18 cellular contexts compared by ENCODE assay signal in the genomic region with DNA sequence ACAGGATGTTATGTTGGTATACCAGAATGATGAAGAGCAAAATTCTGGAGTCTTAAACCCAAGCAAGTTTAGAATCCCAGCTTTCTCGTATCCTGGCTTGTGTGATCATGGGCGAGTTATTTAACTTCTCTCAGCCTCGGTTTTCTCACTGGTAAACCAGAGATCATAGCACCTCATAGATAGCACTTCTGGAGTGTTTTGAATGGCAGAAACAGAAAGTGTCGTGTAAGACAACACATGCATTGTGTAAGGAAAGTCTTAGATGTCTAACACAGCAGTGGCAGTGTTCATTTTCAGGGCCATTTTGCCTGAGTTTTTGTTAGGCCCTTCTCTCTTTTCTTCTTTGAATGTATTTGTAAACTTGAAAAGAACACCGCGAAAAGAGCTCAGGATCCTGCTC.
DNase-seq lines count a peak whose midpoint lies in the region; ATAC-seq and TF ChIP-seq lines count a peak whose summit lies in the region.
"Had no signal": no experiment of that assay in that cellular context is flagged by ENCODE, and none has a peak within 500 bp of the region (broad histone marks: within the 10 kb centered on the region; RNA-seq: fewer than 3 reads in every experiment).

No MANE protein-coding gene starts in this region.

- H3K4me1 Mint-ChIP-seq in mesothelial cell of epicardium (peaks cover 37% of the 10 kb centered on the region), progenitor cell of endocrine pancreas (ENCODE audit: low read depth) (peaks cover 14% of the 10 kb centered on the region)

- H3K9me3 Mint-ChIP-seq in mesothelial cell of epicardium, result no peaks in the 10 kb centered on the region
- H3K9me3 Mint-ChIP-seq in progenitor cell of endocrine pancreas (ENCODE audit: low read depth), result no peaks in the 10 kb centered on the region
- H3K9me3 Mint-ChIP-seq: CD8-positive, alpha-beta memory T cell had no signal

- H3K9me3 ChIP-seq in cardiac muscle cell (ENCODE audit: low read depth), result no peaks in the 10 kb centered on the region

- no peak overlapping the region for H3K4me3 ChIP-seq in cardiac muscle cell

- H3K27ac Mint-ChIP-seq in mesothelial cell of epicardium, result peak overlapping the region; percentile 17
- peak overlapping the region; percentile 34 for H3K27ac Mint-ChIP-seq in progenitor cell of endocrine pancreas
- H3K27ac Mint-ChIP-seq: IgD-negative memory B cell had no signal

- ATAC-seq in Right ventricle myocardium superior (ENCODE audit: poor library complexity) (no peak), GM21717 (IDR thresholded peaks at IDR 0.05; ENCODE audit: unreplicated experiment) (no peak), HG03135 (IDR thresholded peaks at IDR 0.05; ENCODE audit: unreplicated experiment) (no peak)
- ATAC-seq: HCT116, Panc1 had no signal

- no peak overlapping the region for H3K4me3 Mint-ChIP-seq in mesothelial cell of epicardium
- H3K4me3 Mint-ChIP-seq in progenitor cell of endocrine pancreas (ENCODE audit: low read depth), result no peak overlapping the region
- H3K4me3 Mint-ChIP-seq: CD8-positive, alpha-beta memory T cell; IgD-negative memory B cell had no signal

- peaks cover 28% of the 10 kb centered on the region for H3K4me1 ChIP-seq in cardiac muscle cell (ENCODE audit: low read depth)

- intact Hi-C loops in Right ventricle myocardium superior (cut with DNase I), result no loop called here

- H3K36me3 Mint-ChIP-seq in mesothelial cell of epicardium, result no peaks in the 10 kb centered on the region
- H3K36me3 Mint-ChIP-seq in progenitor cell of endocrine pancreas (ENCODE audit: insufficient read depth), result no peaks in the 10 kb centered on the region
- H3K36me3 Mint-ChIP-seq: CD8-positive, alpha-beta memory T cell had no signal

- DNase-seq in cardiac muscle cell (ENCODE audit: low read depth in 1 of 2, low spot score in 1 of 2), result no peak
- DNase-seq in Right ventricle myocardium superior, result no peak
- no peak for DNase-seq in mesothelial cell of epicardium (ENCODE audit: low spot score in 2 of 2, unreplicated experiment in 2 of 2)
- DNase-seq in progenitor cell of endocrine pancreas (ENCODE audit: low spot score, unreplicated experiment), result no peak
- no peak for DNase-seq in COLO668 (lab: John Stamatoyannopoulos, UW; ENCODE audit: unreplicated experiment)
- DNase-seq: CD8-positive, alpha-beta memory T cell; GOT3; Karpas-422; NCI-H1694 treated with DMSO at 0.1 percent for 48 hours; NCI-H2171; NCI-H345; NCI-H774 had no signal

- no peaks in the 10 kb centered on the region for H3K36me3 ChIP-seq in cardiac muscle cell

- TF ChIP-seq CTCF in cardiac muscle cell (IDR thresholded peaks at IDR 0.05; ENCODE audit: low read depth, low read length) (no peak), mesothelial cell of epicardium (IDR thresholded peaks at IDR 0.05; ENCODE audit: unreplicated experiment) (no peak), progenitor cell of endocrine pancreas (IDR thresholded peaks at IDR 0.05; ENCODE audit: unreplicated experiment) (no peak)

- H3K27me3 Mint-ChIP-seq in mesothelial cell of epicardium (ENCODE audit: low read depth) (no peaks in the 10 kb centered on the region), progenitor cell of endocrine pancreas (no peaks in the 10 kb centered on the region)
- H3K27me3 Mint-ChIP-seq: CD8-positive, alpha-beta memory T cell; IgD-negative memory B cell had no signal

- H3K27me3 ChIP-seq in cardiac muscle cell, result no peaks in the 10 kb centered on the region

- H3K27ac ChIP-seq in cardiac muscle cell, result peak overlapping the region; percentile 71
- H3K27ac ChIP-seq: C4-2B had no signal
